Comparison of ENCODE assay signal across 10 cellular contexts in genomic region chr7:140638311-140638791, GRCh38. TPM values are rescaled to one million over a fixed set of nuclear protein-coding genes. Genes with fewer than 3 reads are reported as not detected.
DNase-seq lines count a peak whose midpoint lies in the region; ATAC-seq and TF ChIP-seq lines count a peak whose summit lies in the region.
"Had no signal": no experiment of that assay in that cellular context is flagged by ENCODE, and none has a peak within 500 bp of the region (broad histone marks: within the 10 kb centered on the region; RNA-seq: fewer than 3 reads in every experiment).

No MANE protein-coding gene starts in this region.

- peaks cover 41% of the 10 kb centered on the region for H3F3A ChIP-seq in PC-9 (ENCODE audit: insufficient read depth, low read depth)

- H3K9me2 ChIP-seq in PC-9 (ENCODE audit: insufficient read depth) = no peaks in the 10 kb centered on the region

- DNase-seq in AG04449 (ENCODE audit: low read depth, low spot score) = no peak
- DNase-seq in PC-9 = peak in 1 of 2 experiments; percentile 90
- DNase-seq in fibroblast of peridontal ligament (ENCODE audit: extremely low read depth) = peak; percentile 75
- DNase-seq in germinal center (ENCODE audit: low spot score) = no peak
- no peak for DNase-seq in T-helper 17 cell
- DNase-seq: activated CD8-positive, alpha-beta T cell treated with anti-CD3 and anti-CD28 coated beads, Interleukin-2, amount 10 ng/mL, durations not matched to agents 7 days and 5 days had no signal

- H3K4me1 ChIP-seq in PC-9 (replicated peaks; ENCODE audit: insufficient read depth) = peaks cover 43% of the 10 kb centered on the region

- POLR2A ChIA-PET in AG04449 (lab: Yijun Ruan, JAX) = interaction anchor here (1.0 kb wide), 1 partner anchor 22 kb away, joined by 3 read pairs; no protein-coding TSS in a partner anchor
- POLR2A ChIA-PET in PC-9 (lab: Charles Lee; ENCODE audit: unreplicated experiment) = no interaction called here

- H3K4me2 ChIP-seq in PC-9 = peak overlapping the region; percentile 99

- peak overlapping the region; percentile 52 to 80 (median 61) for H3K27ac Mint-ChIP-seq in nephron
- no peak overlapping the region for H3K27ac Mint-ChIP-seq in T-helper 17 cell
- H3K27ac Mint-ChIP-seq: activated CD8-positive, alpha-beta T cell treated with anti-CD3 and anti-CD28 coated beads, Interleukin-2, amount 10 ng/mL, durations not matched to agents 7 days and 5 days had no signal

- H3K9me3 ChIP-seq in PC-9 (ENCODE audit: insufficient read depth, low read depth) (no peaks in the 10 kb centered on the region), T-helper 17 cell (ENCODE audit: control insufficient read depth, low read length, poor library complexity, severe bottlenecking) (no peaks in the 10 kb centered on the region)

- H3K36me3 ChIP-seq in PC-9 (ENCODE audit: low read depth) = no peaks in the 10 kb centered on the region

- peak; percentile 22 for TF ChIP-seq CTCF in AG04449 (IDR thresholded peaks at IDR 0.05; ENCODE audit: insufficient read depth, low read length, missing control alignments)
- TF ChIP-seq CTCF in PC-9 (conservative IDR thresholded peaks at IDR 0.05) = no peak
- peak in 1 of 3 experiments; percentile 7 for TF ChIP-seq CTCF in nephron (IDR thresholded peaks at IDR 0.05; ENCODE audit: unreplicated experiment in 3 of 3)

- H3K4me3 Mint-ChIP-seq in nephron = peak overlapping the region; percentile 81 to 99 (median 99)
- no peak overlapping the region for H3K4me3 Mint-ChIP-seq in T-helper 17 cell
- H3K4me3 Mint-ChIP-seq: activated CD8-positive, alpha-beta T cell treated with anti-CD3 and anti-CD28 coated beads, Interleukin-2, amount 10 ng/mL, durations not matched to agents 7 days and 5 days had no signal

- H3K27me3 Mint-ChIP-seq in nephron (ENCODE audit: low read depth) (peaks cover 6% of the 10 kb centered on the region), T-helper 17 cell (peaks cover 60% of the 10 kb centered on the region)

- peaks cover 19% of the 10 kb centered on the region for H3K79me2 ChIP-seq in PC-9 (ENCODE audit: low read depth)

- intact Hi-C loops in PC-9 (cut with micrococcal nuclease; ENCODE audit: unreplicated experiment) = no loop called here

- CTCF ChIA-PET in AG04449 (lab: Yijun Ruan, JAX) (interaction anchor here (1.1 to 6.0 kb wide), 8 partner anchors 11 to 122 kb away, joined by 3 to 24 read pairs (median 4); no protein-coding TSS in a partner anchor), PC-9 (lab: Charles Lee) (no interaction called here)

- peak overlapping the region; percentile 10; the same call in 1 of the 2 replicates for H3K4me3 ChIP-seq in AG04449 (ENCODE audit: low read depth, low read length)
- H3K4me3 ChIP-seq in PC-9 = no peak overlapping the region

- no peaks in the 10 kb centered on the region for H3K27me3 ChIP-seq in PC-9 (ENCODE audit: insufficient read depth, low read depth)

- H4K20me1 ChIP-seq in PC-9 (ENCODE audit: insufficient read depth) = no peaks in the 10 kb centered on the region

- H3K27ac ChIP-seq in PC-9 = peak overlapping the region; percentile 30; the same call in 1 of the 2 replicates
- H3K27ac ChIP-seq: C4-2B had no signal

- H3K36me3 Mint-ChIP-seq in nephron (ENCODE audit: low read depth) = peaks cover 4% of the 10 kb centered on the region
- H3K36me3 Mint-ChIP-seq in T-helper 17 cell (ENCODE audit: low read depth) = peaks cover 15% of the 10 kb centered on the region

- ATAC-seq in HG03342 (IDR thresholded peaks at IDR 0.05; ENCODE audit: unreplicated experiment) (no peak), HG03378 (IDR thresholded peaks at IDR 0.05; ENCODE audit: unreplicated experiment) (no peak), T-helper 17 cell (no peak)
- ATAC-seq: activated CD8-positive, alpha-beta T cell treated with anti-CD3 and anti-CD28 coated beads, Interleukin-2, amount 10 ng/mL, durations not matched to agents 7 days and 5 days had no signal

- no peak overlapping the region for H2AFZ ChIP-seq in PC-9

- no peaks in the 10 kb centered on the region for H3K9me3 Mint-ChIP-seq in nephron

- no TSS peak for BruUV-seq in PC-9 (replicated peaks; lab: Mats Ljungman, UMichigan)

- H3K4me1 Mint-ChIP-seq in nephron (peaks cover 50% of the 10 kb centered on the region), T-helper 17 cell (peaks cover 17% of the 10 kb centered on the region)

RNA-seq across cellular contexts. Expression of gene DENND2A, which starts 2.3 kb away (rescaled TPM):
- total RNA-seq in PC-9 (2021) (3.7 and 4.2 TPM in 2 replicates), T-helper 17 cell (not detected)
- total RNA-seq: activated CD8-positive, alpha-beta T cell treated with anti-CD3 and anti-CD28 coated beads, Interleukin-2, amount 10 ng/mL, durations not matched to agents 7 days and 5 days had no signal

RNA-seq across cellular contexts. Expression of gene ADCK2, which starts 34.4 kb away (rescaled TPM):
- total RNA-seq in PC-9 (2021) (35.3 and 41.7 TPM in 2 replicates), T-helper 17 cell (10 to 100 TPM; 12.7 to 17.9 TPM)

RNA-seq across cellular contexts. Expression of gene NDUFB2, which starts 58.2 kb away (rescaled TPM):
- total RNA-seq in PC-9 (2021) (180 and 199 TPM in 2 replicates), T-helper 17 cell (100 to 1,000 TPM in 1 of 2 donors, 10 to 100 TPM in 1; 92.5 to 109 TPM)
